30 cellular contexts compared by ENCODE assay signal in genomic region chr11:116126540-116126939, GRCh38.
"Had no signal": no experiment of that assay in that cellular context is flagged by ENCODE, and none has a peak within 500 bp of the region (broad histone marks: within the 10 kb centered on the region; RNA-seq: fewer than 3 reads in every experiment).

No MANE protein-coding gene starts in this region.

- H3K27ac ChIP-seq: brain microvascular endothelial cell, epithelial cell of prostate, esophagus squamous epithelium, VCaP had no signal

- H3K4me1 ChIP-seq: esophagus squamous epithelium had no signal

- H3K36me3 ChIP-seq: brain microvascular endothelial cell, esophagus squamous epithelium had no signal

- ATAC-seq: activated T-helper 17 cell treated with anti-CD3 and anti-CD28 coated beads, Interleukin-2, amount 50 U/mL, for 72 hours; WTC11 had no signal

- FAIRE-seq: astrocyte, bronchial epithelial cell, endometrium, endothelial cell of umbilical vein, TTC549 had no signal

- DNase-seq: activated CD4-positive, alpha-beta memory T cell treated with anti-CD3 and anti-CD28 coated beads, Interleukin-2, amount 10 ng/mL, durations not matched to agents 7 days and 5 days; activated CD4-positive, alpha-beta T cell treated with anti-CD3 and anti-CD28 coated beads for 1 hour; activated CD4-positive, alpha-beta T cell treated with anti-CD3 and anti-CD28 coated beads for 4 hours; activated CD4-positive, alpha-beta T cell treated with anti-CD3 and anti-CD28 coated beads, Interleukin-2, amount 10 ng/mL, durations not matched to agents 7 days and 5 days; activated CD4-positive, alpha-beta T cell treated with anti-CD3 and anti-CD28 coated beads, Interleukin-2, amount 50 U/mL, for 4 hours; activated CD8-positive, alpha-beta memory T cell treated with anti-CD3 and anti-CD28 coated beads, Interleukin-2, amount 50 U/mL, for 48 hours; activated effector memory CD4-positive, alpha-beta T cell treated with Interleukin-2 at 50 U/mL for 16 hours; activated gamma-delta T cell treated with Interleukin-2 at 50 U/mL for 16 hours; activated naive CD4-positive, alpha-beta T cell treated with anti-CD3 and anti-CD28 coated beads, Interleukin-2, amount 50 U/mL, for 16 hours; activated naive CD4-positive, alpha-beta T cell treated with Interleukin-2 at 50 U/mL for 16 hours; activated T-cell treated with anti-CD3 and anti-CD28 coated beads for 4 hours; activated T-cell treated with anti-CD3 and anti-CD28 coated beads, Interleukin-2, amount 50 U/mL, for 24 hours; amniotic stem cell; anterior cingulate cortex; brain microvascular endothelial cell; cortex of kidney; dermis blood vessel endothelial cell; effector CD8-positive, alpha-beta T cell; esophagus squamous epithelium; foreskin melanocyte; T-helper 2 cell had no signal

- H3K4me3 ChIP-seq: esophagus squamous epithelium had no signal

- H3K9me3 ChIP-seq: esophagus squamous epithelium had no signal

- H3K27me3 ChIP-seq: brain microvascular endothelial cell, esophagus squamous epithelium had no signal
